In genomic region chr9:18786936-18787658, GRCh38 we compare ENCODE assay signal across 16 cellular contexts.
DNase-seq lines count a peak whose midpoint lies in the region; ATAC-seq, FAIRE-seq and TF ChIP-seq lines count a peak whose summit lies in the region.
"Had no signal": no experiment of that assay in that cellular context is flagged by ENCODE, and none has a peak within 500 bp of the region (broad histone marks: within the 10 kb centered on the region; RNA-seq: fewer than 3 reads in every experiment).

No MANE protein-coding gene starts in this region.

- DNase-seq in IMR-90 (peak; percentile 47), ecto neural progenitor cell (ENCODE audit: low spot score) (peak; percentile 1), left lobe of liver (ENCODE audit: low spot score) (no peak), C1 segment of cervical spinal cord (lab: John Stamatoyannopoulos, UW) (no peak), frontal cortex (ENCODE audit: low spot score in 2 of 2) (no peak), NCI-H226 (no peak)
- no peak for DNase-seq in stimulated activated naive CD4-positive, alpha-beta T cell (lab: John Stamatoyannopoulos, UW)
- DNase-seq: activated CD4-positive, CD25-positive, alpha-beta regulatory T cell treated with anti-CD3 and anti-CD28 coated beads, Interleukin-2, amount 50 U/mL, for 72 hours; activated naive CD8-positive, alpha-beta T cell treated with anti-CD3 and anti-CD28 coated beads, Interleukin-2, amount 50 U/mL, for 24 hours; activated T-cell treated with anti-CD3 and anti-CD28 coated beads for 4 hours; NCI-H2171; T-cell had no signal

- no peak for TF ChIP-seq CTCF in IMR-90 (conservative IDR thresholded peaks at IDR 0.05; ENCODE audit: low read depth, low read length)

- H3K27ac ChIP-seq in IMR-90 (ENCODE audit: insufficient read depth, low read length), result no peak overlapping the region
- peak overlapping the region; percentile 66 for H3K27ac ChIP-seq in skeletal muscle tissue (ENCODE audit: low read depth, low read length)
- H3K27ac ChIP-seq: BLaER1 treated with 17β-estradiol and CSF1 and Interleukin-3, amounts not matched to agents 10 nM and 100 nM; prostate gland had no signal

- no peak for FAIRE-seq in frontal cortex (lab: Jason Lieb, UNC)

- H3K4me2 ChIP-seq in IMR-90 (ENCODE audit: low read depth, low read length), result no peak overlapping the region
- H3K4me2 ChIP-seq: BLaER1 treated with 17β-estradiol and CSF1 and Interleukin-3, amounts not matched to agents 10 nM and 100 nM; GM23338 had no signal

- no peak overlapping the region for H3K14ac ChIP-seq in IMR-90 (replicated peaks; ENCODE audit: low read depth, low read length)

- H3K18ac ChIP-seq in IMR-90 (ENCODE audit: low read depth, low read length), result no peak overlapping the region

- H2AK5ac ChIP-seq in IMR-90 (ENCODE audit: low read depth, low read length), result no peak overlapping the region

- no peak overlapping the region for H4K8ac ChIP-seq in IMR-90 (ENCODE audit: low read depth in 2 of 2, low read length in 2 of 2)

- no peak overlapping the region for H3K56ac ChIP-seq in IMR-90 (ENCODE audit: extremely low read depth, insufficient read depth, low read length)

- POLR2A ChIA-PET in IMR-90 (lab: Charles Lee; ENCODE audit: unreplicated experiment), result no interaction called here

- H3K4me1 ChIP-seq in IMR-90 (ENCODE audit: control insufficient read depth, insufficient read depth, low read length) (peaks cover 3% of the 10 kb centered on the region), skeletal muscle tissue (ENCODE audit: control insufficient read depth in 3 of 3, insufficient read depth in 3 of 3, low read length in 3 of 3) (peaks cover 0 to 11% (median 3%) of the 10 kb centered on the region in 3 donors)
- H3K4me1 ChIP-seq: BLaER1 treated with 17β-estradiol and CSF1 and Interleukin-3, amounts not matched to agents 10 nM and 100 nM; prostate gland had no signal

- H2AFZ ChIP-seq in IMR-90 (replicated peaks; ENCODE audit: low read length, poor library complexity), result no peak overlapping the region
- H2AFZ ChIP-seq: GM23338 had no signal

- no peak overlapping the region for H2BK15ac ChIP-seq in IMR-90 (ENCODE audit: low read depth, low read length)

- TF ChIP-seq POLR2A in IMR-90 (IDR thresholded peaks at IDR 0.05; ENCODE audit: low read depth, low read length), result no peak

- ATAC-seq in IMR-90 (ENCODE audit: low read depth) (no peak; the same call in 1 of the 2 replicates), left lobe of liver (peak; percentile 20)
- ATAC-seq: activated naive CD8-positive, alpha-beta T cell treated with anti-CD3 and anti-CD28 coated beads, Interleukin-2, amount 50 U/mL, for 24 hours; GM23338; T-cell had no signal

- no peaks in the 10 kb centered on the region for H4K20me1 ChIP-seq in IMR-90 (ENCODE audit: insufficient read depth, low read length)
- H4K20me1 ChIP-seq: BLaER1 treated with 17β-estradiol and CSF1 and Interleukin-3, amounts not matched to agents 10 nM and 100 nM had no signal

- TF ChIP-seq RAD21 in IMR-90 (IDR thresholded peaks at IDR 0.05; ENCODE audit: low read length), result no peak

- H3K9me3 ChIP-seq in IMR-90 (ENCODE audit: control insufficient read depth, insufficient read depth, low read length), result no peaks in the 10 kb centered on the region
- H3K9me3 ChIP-seq in skeletal muscle tissue (ENCODE audit: control insufficient read depth in 3 of 3, low read length in 3 of 3), result no peaks in the 10 kb centered on the region
- H3K9me3 ChIP-seq: BLaER1 treated with 17β-estradiol and CSF1 and Interleukin-3, amounts not matched to agents 10 nM and 100 nM; prostate gland had no signal

- H4K91ac ChIP-seq in IMR-90 (ENCODE audit: insufficient read depth, low read depth, low read length), result no peak overlapping the region

- CTCF ChIA-PET in IMR-90 (lab: Yijun Ruan, JAX), result interaction anchor here (0.7 kb wide), 1 partner anchor 9 kb away, joined by 3 read pairs; no protein-coding TSS in a partner anchor

- dilution Hi-C loops in IMR-90 (cut with HindIII; ENCODE audit: low sequenced_read_pairs, unreplicated experiment), result no loop called here

- H2BK120ac ChIP-seq in IMR-90 (ENCODE audit: low read depth, low read length), result no peak overlapping the region

- no peaks in the 10 kb centered on the region for H3K9me1 ChIP-seq in IMR-90 (ENCODE audit: insufficient read depth, low read length)

- H3K79me1 ChIP-seq in IMR-90 (ENCODE audit: low read depth in 1 of 2, low read length in 2 of 2), result no peaks in the 10 kb centered on the region

- H3K4ac ChIP-seq in IMR-90 (ENCODE audit: low read depth, low read length), result no peak overlapping the region

- 80% methylated on average over 1 of the region's 2 CpGs; no CpG with 5 or more reads in 1 of the 2 experiments for WGBS in IMR-90 (ENCODE audit: extremely low coverage in 2 of 2, insufficient read length in 1 of 2), 2 experiments

- in situ Hi-C loops in IMR-90 (cut with MboI; ENCODE audit: low sequenced_read_pairs), result no loop called here

- no peak overlapping the region for H2AK9ac ChIP-seq in IMR-90 (replicated peaks; ENCODE audit: low read depth, low read length, poor library complexity)

- intact Hi-C loops in IMR-90 (cut with micrococcal nuclease), result no loop called here

- no TSS peak for BruUV-seq in IMR-90 (replicated peaks; lab: Mats Ljungman, UMichigan)

- H3K23ac ChIP-seq in IMR-90 (ENCODE audit: low read depth, low read length), result no peak overlapping the region

- H2BK5ac ChIP-seq in IMR-90 (ENCODE audit: low read depth, low read length, poor library complexity, severe bottlenecking), result no peak overlapping the region

- H3K27me3 ChIP-seq in IMR-90 (ENCODE audit: control insufficient read depth, insufficient read depth, low read length), result no peaks in the 10 kb centered on the region
- H3K27me3 ChIP-seq in skeletal muscle tissue (ENCODE audit: control insufficient read depth in 3 of 3, insufficient read depth in 3 of 3, low read length in 3 of 3), result no peaks in the 10 kb centered on the region
- H3K27me3 ChIP-seq: BLaER1 treated with 17β-estradiol and CSF1 and Interleukin-3, amounts not matched to agents 10 nM and 100 nM had no signal

- H3K36me3 ChIP-seq in IMR-90 (ENCODE audit: control insufficient read depth, insufficient read depth, low read length) (no peaks in the 10 kb centered on the region), skeletal muscle tissue (ENCODE audit: control insufficient read depth in 3 of 3, insufficient read depth in 3 of 3, low read length in 3 of 3) (no peaks in the 10 kb centered on the region)
- H3K36me3 ChIP-seq: BLaER1 treated with 17β-estradiol and CSF1 and Interleukin-3, amounts not matched to agents 10 nM and 100 nM; prostate gland had no signal

- no peak overlapping the region for H3K4me3 ChIP-seq in IMR-90 (ENCODE audit: insufficient read depth, low read depth, low read length)
- H3K4me3 ChIP-seq in skeletal muscle tissue (ENCODE audit: low read length in 3 of 3), result peak overlapping the region in 1 of 3 donors; percentile 19
- H3K4me3 ChIP-seq: BLaER1 treated with 17β-estradiol and CSF1 and Interleukin-3, amounts not matched to agents 10 nM and 100 nM; GM23338; prostate gland had no signal

- no peak overlapping the region for H4K5ac ChIP-seq in IMR-90 (ENCODE audit: low read depth, low read length)

- H3K9ac ChIP-seq in IMR-90 (ENCODE audit: low read depth, low read length) (no peak overlapping the region), skeletal muscle tissue (ENCODE audit: low read depth in 1 of 3, low read length in 3 of 3) (no peak overlapping the region)
- H3K9ac ChIP-seq: BLaER1 treated with 17β-estradiol and CSF1 and Interleukin-3, amounts not matched to agents 10 nM and 100 nM had no signal

- no peak overlapping the region for H2BK20ac ChIP-seq in IMR-90 (ENCODE audit: low read depth, low read length)

TF ChIP-seq in IMR-90, 13 proteins besides CTCF, POLR2A, EP300 and RAD21:
- TF ChIP-seq BHLHE40 (IDR thresholded peaks at IDR 0.05; ENCODE audit: low read depth, low read length), result no peak
- no peak for TF ChIP-seq MXI1 (IDR thresholded peaks at IDR 0.05; ENCODE audit: borderline replicate concordance, low read depth, low read length)
- no peak for TF ChIP-seq CEBPB (IDR thresholded peaks at IDR 0.05; ENCODE audit: low read depth, low read length)
- no peak for TF ChIP-seq MAFK (IDR thresholded peaks at IDR 0.05; ENCODE audit: low read depth, low read length)
- TF ChIP-seq MAZ (IDR thresholded peaks at IDR 0.05; ENCODE audit: borderline replicate concordance, low read depth, low read length), result no peak
- no peak for TF ChIP-seq RFX5 (IDR thresholded peaks at IDR 0.05; ENCODE audit: low read depth, low read length)
- TF ChIP-seq FOS (IDR thresholded peaks at IDR 0.05; ENCODE audit: low read depth, low read length), result no peak
- TF ChIP-seq USF2 (IDR thresholded peaks at IDR 0.05; ENCODE audit: low read depth, low read length), result no peak
- TF ChIP-seq CHD1 (IDR thresholded peaks at IDR 0.05; ENCODE audit: low read depth, low read length), result no peak
- TF ChIP-seq SMC3 (IDR thresholded peaks at IDR 0.05; ENCODE audit: low read depth, low read length), result no peak
- no peak for TF ChIP-seq RCOR1 (IDR thresholded peaks at IDR 0.05; ENCODE audit: insufficient replicate concordance, low read length)
- TF ChIP-seq ELK1 (IDR thresholded peaks at IDR 0.05; ENCODE audit: borderline replicate concordance, low read depth, low read length), result no peak
- no peak for TF ChIP-seq NFE2L2 (IDR thresholded peaks at IDR 0.05; ENCODE audit: low read depth, low read length)
TF ChIP-seq in IMR-90: peak in this region for 0.

Comparison
In these comparisons a context has a peak if more than half of its experiments do, and no peak if none do; other contexts are left out.
1. DNase-seq: peak in IMR-90 (single experiment) and ecto neural progenitor cell (single experiment); none in left lobe of liver (single experiment), C1 segment of cervical spinal cord (0 of 14), stimulated activated naive CD4-positive, alpha-beta T cell (0 of 6), frontal cortex (0 of 2) and NCI-H226 (single experiment).